In the genomic region with DNA sequence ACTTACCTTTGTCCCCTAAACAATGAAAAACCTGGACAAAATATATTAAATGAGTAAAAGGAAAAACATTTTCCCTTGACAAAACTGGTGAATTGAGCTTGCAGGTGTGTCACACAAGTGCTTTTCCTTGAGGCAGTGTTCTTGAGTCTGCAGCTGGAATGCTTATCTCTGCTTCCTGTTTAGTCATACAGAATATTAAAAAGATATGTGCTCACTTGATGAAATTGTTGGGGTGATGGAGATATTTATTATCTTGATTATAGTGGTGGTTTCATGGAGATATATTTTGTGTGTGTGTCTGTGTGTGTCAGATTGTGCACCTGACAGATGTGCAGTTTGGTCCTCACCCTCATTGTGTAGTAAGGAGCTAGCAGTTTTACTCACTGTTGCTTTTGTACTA, we compare ENCODE assay signal across 1 cellular context.
TF ChIP-seq lines count a peak whose summit lies in the region.

No MANE protein-coding gene starts in this region.

TF ChIP-seq in K562, 482 proteins besides CTCF, POLR2A, EP300 and RAD21 (continued from another document):
- TF ChIP-seq, protein P1, sequence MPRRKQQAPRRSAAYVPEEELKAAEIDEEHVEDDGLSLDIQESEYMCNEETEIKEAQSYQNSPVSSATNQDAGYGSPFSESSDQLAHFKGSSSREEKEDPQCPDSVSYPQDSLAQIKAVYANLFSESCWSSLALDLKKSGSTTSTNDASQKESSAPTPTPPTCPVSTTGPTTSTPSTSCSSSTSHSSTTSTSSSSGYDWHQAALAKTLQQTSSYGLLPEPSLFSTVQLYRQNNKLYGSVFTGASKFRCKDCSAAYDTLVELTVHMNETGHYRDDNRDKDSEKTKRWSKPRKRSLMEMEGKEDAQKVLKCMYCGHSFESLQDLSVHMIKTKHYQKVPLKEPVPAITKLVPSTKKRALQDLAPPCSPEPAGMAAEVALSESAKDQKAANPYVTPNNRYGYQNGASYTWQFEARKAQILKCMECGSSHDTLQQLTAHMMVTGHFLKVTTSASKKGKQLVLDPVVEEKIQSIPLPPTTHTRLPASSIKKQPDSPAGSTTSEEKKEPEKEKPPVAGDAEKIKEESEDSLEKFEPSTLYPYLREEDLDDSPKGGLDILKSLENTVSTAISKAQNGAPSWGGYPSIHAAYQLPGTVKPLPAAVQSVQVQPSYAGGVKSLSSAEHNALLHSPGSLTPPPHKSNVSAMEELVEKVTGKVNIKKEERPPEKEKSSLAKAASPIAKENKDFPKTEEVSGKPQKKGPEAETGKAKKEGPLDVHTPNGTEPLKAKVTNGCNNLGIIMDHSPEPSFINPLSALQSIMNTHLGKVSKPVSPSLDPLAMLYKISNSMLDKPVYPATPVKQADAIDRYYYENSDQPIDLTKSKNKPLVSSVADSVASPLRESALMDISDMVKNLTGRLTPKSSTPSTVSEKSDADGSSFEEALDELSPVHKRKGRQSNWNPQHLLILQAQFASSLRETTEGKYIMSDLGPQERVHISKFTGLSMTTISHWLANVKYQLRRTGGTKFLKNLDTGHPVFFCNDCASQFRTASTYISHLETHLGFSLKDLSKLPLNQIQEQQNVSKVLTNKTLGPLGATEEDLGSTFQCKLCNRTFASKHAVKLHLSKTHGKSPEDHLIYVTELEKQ (CRISPR knock-in tag; IDR thresholded peaks at IDR 0.05) = no peak
- TF ChIP-seq TEAD4 (IDR thresholded peaks at IDR 0.05; ENCODE audit: low read length) (peak; percentile 70; the same call in 1 of the 2 replicates), TEAD4 (CRISPR knock-in tag; IDR thresholded peaks at IDR 0.05; ENCODE audit: borderline replicate concordance) (no peak), FOSL1 (tag; conservative IDR thresholded peaks at IDR 0.05) (peak; percentile 76), TRIM24 (IDR thresholded peaks at IDR 0.05) (peak in 1 of 2 experiments; percentile 51; a peak in 1 of 4 replicates), ARID1B (IDR thresholded peaks at IDR 0.05) (peak; percentile 54), GTF2F1 (IDR thresholded peaks at IDR 0.05; ENCODE audit: low read depth, low read length) (no peak), STAT5A (IDR thresholded peaks at IDR 0.05; ENCODE audit: borderline replicate concordance, low read length) (no peak), POLR2B (IDR thresholded peaks at IDR 0.05; ENCODE audit: low read depth, partially characterized antibody) (no peak), ZNF174 (CRISPR knock-in tag; IDR thresholded peaks at IDR 0.05) (no peak), NEUROD1 (IDR thresholded peaks at IDR 0.05; ENCODE audit: borderline replicate concordance, low read depth, low read length, partially characterized antibody) (no peak), HDAC1 (IDR thresholded peaks at IDR 0.05) (no peak), JUND (IDR thresholded peaks at IDR 0.05; ENCODE audit: borderline replicate concordance, low read depth, low read length) (peak; percentile 51; the same call in 1 of the 2 replicates), JUND (tag; IDR thresholded peaks at IDR 0.05; ENCODE audit: borderline replicate concordance, low read depth, low read length) (peak; percentile 28; the same call in 1 of the 3 replicates), SLC30A9 (CRISPR knock-in tag; IDR thresholded peaks at IDR 0.05) (no peak), TEAD1 (CRISPR knock-in tag; IDR thresholded peaks at IDR 0.05) (peak in 1 of 2 experiments; percentile 38; a peak in 1 of 4 replicates), ZEB2 (IDR thresholded peaks at IDR 0.05) (no peak), CBX3 (IDR thresholded peaks at IDR 0.05; ENCODE audit: borderline replicate concordance in 1 of 2, low read length in 2 of 2) (no peak), DPF2 (IDR thresholded peaks at IDR 0.05) (0 out of 2 replicates have a peak, but pooled peaks have one; percentile 38), ZNF764 (CRISPR knock-in tag; IDR thresholded peaks at IDR 0.05; ENCODE audit: low read depth) (no peak), MTF1 (CRISPR knock-in tag; IDR thresholded peaks at IDR 0.05; ENCODE audit: borderline replicate concordance) (no peak), ZKSCAN3 (CRISPR knock-in tag; IDR thresholded peaks at IDR 0.05) (no peak), ZNF668 (CRISPR knock-in tag; IDR thresholded peaks at IDR 0.05) (no peak), ZFP30 (CRISPR knock-in tag; IDR thresholded peaks at IDR 0.05; ENCODE audit: borderline replicate concordance) (no peak), TAL1 (IDR thresholded peaks at IDR 0.05) (peak; percentile 43), NR2F6 (CRISPR knock-in tag; IDR thresholded peaks at IDR 0.05) (no peak), PCBP2 (IDR thresholded peaks at IDR 0.05; ENCODE audit: low read depth, low read length, poor library complexity, severe bottlenecking) (no peak), ZNF589 (CRISPR knock-in tag; IDR thresholded peaks at IDR 0.05; ENCODE audit: low read depth) (no peak), BMI1 (IDR thresholded peaks at IDR 0.05; ENCODE audit: low read length) (no peak), NFXL1 (CRISPR knock-in tag; IDR thresholded peaks at IDR 0.05) (no peak), PML (IDR thresholded peaks at IDR 0.05; ENCODE audit: low read length) (no peak; the same call in 1 of the 2 replicates), HOXB6 (CRISPR knock-in tag; IDR thresholded peaks at IDR 0.05; ENCODE audit: borderline replicate concordance) (no peak), POLR2H (tag; IDR thresholded peaks at IDR 0.05; ENCODE audit: low read depth) (no peak), MECOM (CRISPR knock-in tag; IDR thresholded peaks at IDR 0.05) (no peak), ZNF354B (CRISPR knock-in tag; IDR thresholded peaks at IDR 0.05) (no peak), TARDBP (IDR thresholded peaks at IDR 0.05) (no peak), ZNF311 (CRISPR knock-in tag; IDR thresholded peaks at IDR 0.05) (no peak), ZBED1 (IDR thresholded peaks at IDR 0.05) (no peak), ASH1L (IDR thresholded peaks at IDR 0.05; ENCODE audit: borderline replicate concordance, low read depth, partially characterized antibody) (no peak), CBFA2T2 (conservative IDR thresholded peaks at IDR 0.05) (peak; percentile 67), ZBTB8A (IDR thresholded peaks at IDR 0.05; ENCODE audit: partially characterized antibody) (no peak), RBBP5 (IDR thresholded peaks at IDR 0.05; ENCODE audit: borderline replicate concordance, insufficient read depth, low read length, poor library complexity, severe bottlenecking) (no peak)
- TF ChIP-seq, protein P2, sequence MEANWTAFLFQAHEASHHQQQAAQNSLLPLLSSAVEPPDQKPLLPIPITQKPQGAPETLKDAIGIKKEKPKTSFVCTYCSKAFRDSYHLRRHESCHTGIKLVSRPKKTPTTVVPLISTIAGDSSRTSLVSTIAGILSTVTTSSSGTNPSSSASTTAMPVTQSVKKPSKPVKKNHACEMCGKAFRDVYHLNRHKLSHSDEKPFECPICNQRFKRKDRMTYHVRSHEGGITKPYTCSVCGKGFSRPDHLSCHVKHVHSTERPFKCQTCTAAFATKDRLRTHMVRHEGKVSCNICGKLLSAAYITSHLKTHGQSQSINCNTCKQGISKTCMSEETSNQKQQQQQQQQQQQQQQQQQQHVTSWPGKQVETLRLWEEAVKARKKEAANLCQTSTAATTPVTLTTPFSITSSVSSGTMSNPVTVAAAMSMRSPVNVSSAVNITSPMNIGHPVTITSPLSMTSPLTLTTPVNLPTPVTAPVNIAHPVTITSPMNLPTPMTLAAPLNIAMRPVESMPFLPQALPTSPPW (CRISPR knock-in tag; IDR thresholded peaks at IDR 0.05) = no peak
- TF ChIP-seq, protein P3, sequence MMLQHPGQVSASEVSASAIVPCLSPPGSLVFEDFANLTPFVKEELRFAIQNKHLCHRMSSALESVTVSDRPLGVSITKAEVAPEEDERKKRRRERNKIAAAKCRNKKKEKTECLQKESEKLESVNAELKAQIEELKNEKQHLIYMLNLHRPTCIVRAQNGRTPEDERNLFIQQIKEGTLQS (IDR thresholded peaks at IDR 0.05) = peak; percentile 23; the same call in 1 of the 2 replicates
- TF ChIP-seq, protein P3 (CRISPR knock-in tag; conservative IDR thresholded peaks at IDR 0.05) = no peak
- TF ChIP-seq, protein P4, sequence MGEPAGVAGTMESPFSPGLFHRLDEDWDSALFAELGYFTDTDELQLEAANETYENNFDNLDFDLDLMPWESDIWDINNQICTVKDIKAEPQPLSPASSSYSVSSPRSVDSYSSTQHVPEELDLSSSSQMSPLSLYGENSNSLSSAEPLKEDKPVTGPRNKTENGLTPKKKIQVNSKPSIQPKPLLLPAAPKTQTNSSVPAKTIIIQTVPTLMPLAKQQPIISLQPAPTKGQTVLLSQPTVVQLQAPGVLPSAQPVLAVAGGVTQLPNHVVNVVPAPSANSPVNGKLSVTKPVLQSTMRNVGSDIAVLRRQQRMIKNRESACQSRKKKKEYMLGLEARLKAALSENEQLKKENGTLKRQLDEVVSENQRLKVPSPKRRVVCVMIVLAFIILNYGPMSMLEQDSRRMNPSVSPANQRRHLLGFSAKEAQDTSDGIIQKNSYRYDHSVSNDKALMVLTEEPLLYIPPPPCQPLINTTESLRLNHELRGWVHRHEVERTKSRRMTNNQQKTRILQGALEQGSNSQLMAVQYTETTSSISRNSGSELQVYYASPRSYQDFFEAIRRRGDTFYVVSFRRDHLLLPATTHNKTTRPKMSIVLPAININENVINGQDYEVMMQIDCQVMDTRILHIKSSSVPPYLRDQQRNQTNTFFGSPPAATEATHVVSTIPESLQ (CRISPR knock-in tag; IDR thresholded peaks at IDR 0.05) = no peak
- TF ChIP-seq, protein P5, sequence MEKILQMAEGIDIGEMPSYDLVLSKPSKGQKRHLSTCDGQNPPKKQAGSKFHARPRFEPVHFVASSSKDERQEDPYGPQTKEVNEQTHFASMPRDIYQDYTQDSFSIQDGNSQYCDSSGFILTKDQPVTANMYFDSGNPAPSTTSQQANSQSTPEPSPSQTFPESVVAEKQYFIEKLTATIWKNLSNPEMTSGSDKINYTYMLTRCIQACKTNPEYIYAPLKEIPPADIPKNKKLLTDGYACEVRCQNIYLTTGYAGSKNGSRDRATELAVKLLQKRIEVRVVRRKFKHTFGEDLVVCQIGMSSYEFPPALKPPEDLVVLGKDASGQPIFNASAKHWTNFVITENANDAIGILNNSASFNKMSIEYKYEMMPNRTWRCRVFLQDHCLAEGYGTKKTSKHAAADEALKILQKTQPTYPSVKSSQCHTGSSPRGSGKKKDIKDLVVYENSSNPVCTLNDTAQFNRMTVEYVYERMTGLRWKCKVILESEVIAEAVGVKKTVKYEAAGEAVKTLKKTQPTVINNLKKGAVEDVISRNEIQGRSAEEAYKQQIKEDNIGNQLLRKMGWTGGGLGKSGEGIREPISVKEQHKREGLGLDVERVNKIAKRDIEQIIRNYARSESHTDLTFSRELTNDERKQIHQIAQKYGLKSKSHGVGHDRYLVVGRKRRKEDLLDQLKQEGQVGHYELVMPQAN (IDR thresholded peaks at IDR 0.05; ENCODE audit: borderline replicate concordance) = no peak
- TF ChIP-seq, protein P6, sequence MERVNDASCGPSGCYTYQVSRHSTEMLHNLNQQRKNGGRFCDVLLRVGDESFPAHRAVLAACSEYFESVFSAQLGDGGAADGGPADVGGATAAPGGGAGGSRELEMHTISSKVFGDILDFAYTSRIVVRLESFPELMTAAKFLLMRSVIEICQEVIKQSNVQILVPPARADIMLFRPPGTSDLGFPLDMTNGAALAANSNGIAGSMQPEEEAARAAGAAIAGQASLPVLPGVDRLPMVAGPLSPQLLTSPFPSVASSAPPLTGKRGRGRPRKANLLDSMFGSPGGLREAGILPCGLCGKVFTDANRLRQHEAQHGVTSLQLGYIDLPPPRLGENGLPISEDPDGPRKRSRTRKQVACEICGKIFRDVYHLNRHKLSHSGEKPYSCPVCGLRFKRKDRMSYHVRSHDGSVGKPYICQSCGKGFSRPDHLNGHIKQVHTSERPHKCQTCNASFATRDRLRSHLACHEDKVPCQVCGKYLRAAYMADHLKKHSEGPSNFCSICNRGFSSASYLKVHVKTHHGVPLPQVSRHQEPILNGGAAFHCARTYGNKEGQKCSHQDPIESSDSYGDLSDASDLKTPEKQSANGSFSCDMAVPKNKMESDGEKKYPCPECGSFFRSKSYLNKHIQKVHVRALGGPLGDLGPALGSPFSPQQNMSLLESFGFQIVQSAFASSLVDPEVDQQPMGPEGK (CRISPR knock-in tag; IDR thresholded peaks at IDR 0.05; ENCODE audit: borderline replicate concordance) = no peak
- TF ChIP-seq, protein P7, sequence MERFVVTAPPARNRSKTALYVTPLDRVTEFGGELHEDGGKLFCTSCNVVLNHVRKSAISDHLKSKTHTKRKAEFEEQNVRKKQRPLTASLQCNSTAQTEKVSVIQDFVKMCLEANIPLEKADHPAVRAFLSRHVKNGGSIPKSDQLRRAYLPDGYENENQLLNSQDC (CRISPR knock-in tag; IDR thresholded peaks at IDR 0.05) = no peak
- TF ChIP-seq, protein P8, sequence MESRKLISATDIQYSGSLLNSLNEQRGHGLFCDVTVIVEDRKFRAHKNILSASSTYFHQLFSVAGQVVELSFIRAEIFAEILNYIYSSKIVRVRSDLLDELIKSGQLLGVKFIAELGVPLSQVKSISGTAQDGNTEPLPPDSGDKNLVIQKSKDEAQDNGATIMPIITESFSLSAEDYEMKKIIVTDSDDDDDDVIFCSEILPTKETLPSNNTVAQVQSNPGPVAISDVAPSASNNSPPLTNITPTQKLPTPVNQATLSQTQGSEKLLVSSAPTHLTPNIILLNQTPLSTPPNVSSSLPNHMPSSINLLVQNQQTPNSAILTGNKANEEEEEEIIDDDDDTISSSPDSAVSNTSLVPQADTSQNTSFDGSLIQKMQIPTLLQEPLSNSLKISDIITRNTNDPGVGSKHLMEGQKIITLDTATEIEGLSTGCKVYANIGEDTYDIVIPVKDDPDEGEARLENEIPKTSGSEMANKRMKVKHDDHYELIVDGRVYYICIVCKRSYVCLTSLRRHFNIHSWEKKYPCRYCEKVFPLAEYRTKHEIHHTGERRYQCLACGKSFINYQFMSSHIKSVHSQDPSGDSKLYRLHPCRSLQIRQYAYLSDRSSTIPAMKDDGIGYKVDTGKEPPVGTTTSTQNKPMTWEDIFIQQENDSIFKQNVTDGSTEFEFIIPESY (CRISPR knock-in tag; IDR thresholded peaks at IDR 0.05) = no peak
